In genomic region chr4:6715704-6716017, GRCh38 we compare ENCODE assay signal across 8 cellular contexts. TPM values are rescaled to one million over a fixed set of nuclear protein-coding genes. Genes with fewer than 3 reads are reported as not detected.
DNase-seq lines count a peak whose midpoint lies in the region; ATAC-seq, FAIRE-seq and TF ChIP-seq lines count a peak whose summit lies in the region.

No MANE protein-coding gene starts in this region.

- H3K9me3 Mint-ChIP-seq in memory B cell, result no peaks in the 10 kb centered on the region

- H3K79me2 ChIP-seq in K562 (ENCODE audit: control insufficient read depth, insufficient read depth, low read length), result peaks cover 31% of the 10 kb centered on the region

- H3K4me3 ChIP-seq in heart right ventricle (peak overlapping the region in 9 of 10 donors; percentile 55 to 88 (median 80)), K562 (peak overlapping the region; percentile 58), urinary bladder (ENCODE audit: low read depth, low read length) (peak overlapping the region; percentile 73)

- no peaks in the 10 kb centered on the region for H3K27me3 Mint-ChIP-seq in memory B cell

- H3K9ac ChIP-seq in K562 (ENCODE audit: insufficient read depth in 1 of 2, low read depth in 2 of 2, low read length in 2 of 2), result peak overlapping the region; percentile 80 to 99

- H3K36me3 ChIP-seq in heart right ventricle, result peaks cover 0 to 4% (median 0%) of the 10 kb centered on the region in 9 donors
- H3K36me3 ChIP-seq in K562 (ENCODE audit: control insufficient read depth, insufficient read depth, low read length), result no peaks in the 10 kb centered on the region
- no peaks in the 10 kb centered on the region for H3K36me3 ChIP-seq in urinary bladder (ENCODE audit: insufficient read depth)

- H3K9me3 ChIP-seq in heart right ventricle (no peaks in the 10 kb centered on the region), K562 (replicated peaks; ENCODE audit: control insufficient read depth, insufficient read depth, low read depth, low read length) (no peaks in the 10 kb centered on the region)

- H2AFZ ChIP-seq in K562 (ENCODE audit: low read depth, low read length), result peak overlapping the region; percentile 99

- TF ChIP-seq RAD21 in K562 (CRISPR knock-in tag; conservative IDR thresholded peaks at IDR 0.05 in 1 of 2, IDR thresholded peaks at IDR 0.05 in 1 of 2), result no peak

- H3K27ac ChIP-seq in heart right ventricle (peak overlapping the region; percentile 87 to 98 (median 94)), K562 (ENCODE audit: extremely low read depth, low read depth, low read length) (peak overlapping the region; percentile 94), urinary bladder (ENCODE audit: low read depth) (no peak overlapping the region)

- ATAC-seq in heart right ventricle (peak in 2 of 8 donors; percentile 27 to 53), left cardiac atrium (no peak), K562 (no peak), memory B cell (ENCODE audit: low read depth) (no peak)

- in situ Hi-C loops in K562 (cut with MboI), result no loop called here

- H3K27ac Mint-ChIP-seq in memory B cell, result peak overlapping the region; percentile 94

- H3K27me3 ChIP-seq in heart right ventricle (no peaks in the 10 kb centered on the region), K562 (ENCODE audit: control insufficient read depth in 2 of 2, insufficient read depth in 2 of 2, low read length in 2 of 2) (no peaks in the 10 kb centered on the region)

- H3K36me3 Mint-ChIP-seq in memory B cell, result peaks cover 4% of the 10 kb centered on the region

- CTCF ChIA-PET in K562 (lab: Yijun Ruan, JAX; ENCODE audit: low intra/inter-chr PET ratio), result no interaction called here

- no peak for TF ChIP-seq EP300 in K562 (IDR thresholded peaks at IDR 0.05; ENCODE audit: low read length)

- WGBS in heart right ventricle, 2 donors, result 6 to 7% methylated on average over 9 of the region's 9 CpGs
- WGBS in K562 (ENCODE audit: insufficient coverage, low coverage, missing lambda C conversion rate), result under 1% methylated on average over 9 of the region's 9 CpGs
- WGBS in urinary bladder, result 6% methylated on average over 9 of the region's 9 CpGs

- H4K20me1 ChIP-seq in K562 (replicated peaks; ENCODE audit: control insufficient read depth, insufficient read depth, low read length), result 0 out of 2 replicates have a peak, but pooled peaks cover 4% of the 10 kb centered on the region

- DNase-seq in heart right ventricle, result no peak
- DNase-seq in left cardiac atrium, result no peak
- no peak for DNase-seq in K562 (ENCODE audit: extremely low read depth in 1 of 4, low spot score in 3 of 4)
- no peak for DNase-seq in memory B cell (ENCODE audit: low spot score in 2 of 2)
- DNase-seq in occipital lobe (lab: John Stamatoyannopoulos, UW), result no peak
- DNase-seq in stimulated activated CD4-positive, alpha-beta T cell treated with anti-CD3 and anti-CD28 coated beads, Interleukin-4, amount 100 ng/mL, for 24 hours, result no peak
- DNase-seq in SW480 (ENCODE audit: low spot score), result no peak

- H3K4me1 Mint-ChIP-seq in memory B cell, result peaks cover 18% of the 10 kb centered on the region

- no TSS peak for BruUV-seq in K562 (replicated peaks; lab: Mats Ljungman, UMichigan)

- TF ChIP-seq CTCF in heart right ventricle (IDR thresholded peaks at IDR 0.05) (no peak), K562 (IDR thresholded peaks at IDR 0.05 in 2 of 3, conservative IDR thresholded peaks at IDR 0.05 in 1 of 3; ENCODE audit: insufficient read depth in 2 of 3, low read depth in 1 of 3, low read length in 3 of 3) (no peak)

- H3K4me1 ChIP-seq in heart right ventricle, result peaks cover 0 to 40% (median 30%) of the 10 kb centered on the region in 9 donors
- peaks cover 21 to 23% of the 10 kb centered on the region in 2 experiments; a peak in 4 of 5 replicates for H3K4me1 ChIP-seq in K562 (replicated peaks in 1 of 2; ENCODE audit: control insufficient read depth in 2 of 2, insufficient read depth in 2 of 2, low read length in 2 of 2)
- H3K4me1 ChIP-seq in urinary bladder (ENCODE audit: insufficient read depth), result no peaks in the 10 kb centered on the region

- no peak for FAIRE-seq in K562 (lab: Jason Lieb, UNC)

- POLR2A ChIA-PET in K562 (lab: Yijun Ruan, JAX), result interaction anchor here (0.7 to 1.4 kb wide), 2 partner anchors 15 to 1910 kb away, joined by 3 to 4 read pairs; no protein-coding TSS in a partner anchor

- peak overlapping the region; percentile 97 for H3K4me3 Mint-ChIP-seq in memory B cell

- no peak for TF ChIP-seq POLR2A in K562 (conservative IDR thresholded peaks at IDR 0.05)

- intact Hi-C loops in heart right ventricle (cut with DNase I), result loop anchor here in 7 of 10 donors (2.0 to 10.0 kb wide), 8 partner anchors 65 to 357 kb away; partner anchors contain the start of genes KIAA0232 (in 4 of the 7), TADA2B (in 2 of the 7) and MRFAP1 (in 1 of the 7)
- intact Hi-C loops in left cardiac atrium (cut with DNase I), result no loop called here
- intact Hi-C loops in K562 (cut with micrococcal nuclease), result loop anchor here (2.0 kb wide), 1 partner anchor 41 kb away; a partner anchor contains a TSS

- H3K4me2 ChIP-seq in K562 (ENCODE audit: insufficient read depth, low read length), result peak overlapping the region; percentile 98

- no peaks in the 10 kb centered on the region for H3K9me1 ChIP-seq in K562 (ENCODE audit: control insufficient read depth, insufficient read depth, low read length)

RNA-seq across cellular contexts. Expression of gene BLOC1S4, which starts 0.3 kb away (rescaled TPM):
- 10 to 100 TPM in 1 of 10 donors, 1 to 10 TPM in 9; 4.4 to 10.2 (median 7.0) TPM for total RNA-seq in heart right ventricle
- 1 to 10 TPM; 4.8 to 7.8 TPM for polyA plus RNA-seq in heart right ventricle
- total RNA-seq in left cardiac atrium, result 10 to 100 TPM in 1 of 2 donors, 1 to 10 TPM in 1; 7.4 to 10.6 TPM
- total RNA-seq in K562 (2011; cell fraction: chromatin; rRNA removed; ENCODE audit: low replicate concordance), result 9.9 and 18.6 TPM in 2 replicates
- 25.1 and 30.5 TPM in 2 replicates for total RNA-seq in K562 (2011; cell fraction: nucleolus; rRNA removed)
- total RNA-seq in K562 (2011; cell fraction: nucleoplasm; rRNA removed), result 18.3 and 23.1 TPM in 2 replicates
- 31.6 and 38.3 TPM in 2 replicates for total RNA-seq in K562 (2014; rRNA removed)
- total RNA-seq in K562 (2014; rRNA removed; fragmentation: Illumina TruSeq; extraction: Trizol), result 10.0 and 11.2 TPM in 2 replicates
- 10.5 and 10.8 TPM in 2 replicates for total RNA-seq in K562 (2015; rRNA removed; fragmentation: Illumina TruSeq; extraction: Trizol)
- 29.4 and 31.1 TPM in 2 replicates for total RNA-seq in K562 (2021)
- polyA plus RNA-seq in K562 (2011; rRNA removed), result 21.0 and 25.5 TPM in 2 replicates
- 27.6 and 61.0 TPM in 2 replicates for polyA plus RNA-seq in K562 (2011; cell fraction: cytosol; rRNA removed)
- 14.4 and 23.7 TPM in 2 replicates for polyA plus RNA-seq in K562 (2011; cell fraction: nucleus; rRNA removed)
- 20.7 and 24.2 TPM in 2 replicates for polyA plus RNA-seq in K562 (2012)
- 10.3 and 15.0 TPM in 2 replicates for polyA plus RNA-seq in K562 (2014; fragmentation: Illumina TruSeq; extraction: Trizol)
- polyA plus RNA-seq in K562 (2014; fragmentation: Nextera tagmentation; extraction: Ambion mirVana), result 1 to 10 TPM; 3.1 to 3.9 TPM
- polyA plus RNA-seq in K562 (2014; rRNA removed), result 30.9 and 37.3 TPM in 2 replicates
- 5.4 and 8.9 TPM in 2 replicates for polyA minus RNA-seq in K562 (2011; rRNA and poly(A)+ RNA removed)
- polyA minus RNA-seq in K562 (2011; cell fraction: cytosol; rRNA and poly(A)+ RNA removed), result 9.5 and 11.1 TPM in 2 replicates
- polyA minus RNA-seq in K562 (2011; cell fraction: nucleus; rRNA and poly(A)+ RNA removed), result 10.4 and 14.2 TPM in 2 replicates
- total RNA-seq in urinary bladder, result 5.6 TPM
- 12.4 TPM for polyA plus RNA-seq in urinary bladder
- 9.4 TPM for total RNA-seq in occipital lobe

RNA-seq across cellular contexts. Expression of gene MRFAP1L1, which starts 6.0 kb away (rescaled TPM):
- total RNA-seq in heart right ventricle (10 to 100 TPM; 37.5 to 49.9 (median 42.1) TPM), left cardiac atrium (10 to 100 TPM; 45.9 to 52.9 TPM), K562 (2014; rRNA removed) (74.2 and 78.8 TPM in 2 replicates), K562 (2014; rRNA removed; fragmentation: Illumina TruSeq; extraction: Trizol) (85.7 and 86.2 TPM in 2 replicates), K562 (2015; rRNA removed; fragmentation: Illumina TruSeq; extraction: Trizol) (83.3 and 90.6 TPM in 2 replicates), K562 (2021) (51.3 and 53.6 TPM in 2 replicates), urinary bladder (56.0 TPM), occipital lobe (90.8 TPM)
- polyA plus RNA-seq in heart right ventricle (10 to 100 TPM; 61.5 to 73.7 TPM), K562 (2011; rRNA removed) (59.5 and 83.8 TPM in 2 replicates), K562 (2014; fragmentation: Illumina TruSeq; extraction: Trizol) (74.8 and 87.6 TPM in 2 replicates), K562 (2014; fragmentation: Nextera tagmentation; extraction: Ambion mirVana) (10 to 100 TPM; 37.6 to 48.1 TPM), K562 (2014; rRNA removed) (104 and 111 TPM in 2 replicates), urinary bladder (73.1 TPM)
- 23.4 and 45.9 TPM in 2 replicates for total RNA-seq in K562 (2011; cell fraction: chromatin; rRNA removed; ENCODE audit: low replicate concordance)
- total RNA-seq in K562 (2011; cell fraction: nucleolus; rRNA removed), result 16.5 and 18.4 TPM in 2 replicates
- total RNA-seq in K562 (2011; cell fraction: nucleoplasm; rRNA removed), result 26.7 and 33.1 TPM in 2 replicates
- 19.4 and 37.0 TPM in 2 replicates for polyA plus RNA-seq in K562 (2011; cell fraction: cytosol; rRNA removed)
- 37.8 and 48.5 TPM in 2 replicates for polyA plus RNA-seq in K562 (2011; cell fraction: nucleus; rRNA removed)
- 49.1 and 74.0 TPM in 2 replicates for polyA plus RNA-seq in K562 (2012)
- 46.9 and 49.6 TPM in 2 replicates for polyA minus RNA-seq in K562 (2011; rRNA and poly(A)+ RNA removed)
- polyA minus RNA-seq in K562 (2011; cell fraction: cytosol; rRNA and poly(A)+ RNA removed), result 10.4 and 17.8 TPM in 2 replicates
- 13.7 and 31.7 TPM in 2 replicates for polyA minus RNA-seq in K562 (2011; cell fraction: nucleus; rRNA and poly(A)+ RNA removed)

RNA-seq across cellular contexts. Expression of gene S100P, which starts 22.0 kb away (rescaled TPM):
- 1 to 10 TPM in 5 of 10 donors, under 1 TPM in 1, not detected in 4; 0.41 to 8.2 (median 1.6) TPM for total RNA-seq in heart right ventricle
- polyA plus RNA-seq in heart right ventricle, result under 1 TPM; 0.22 to 0.68 TPM
- total RNA-seq in left cardiac atrium, result 1 to 10 TPM in 1 of 2 donors, under 1 TPM in 1; 0.38 to 1.9 TPM
- 1.7 TPM in 1 of 2 replicates, not detected in the other for total RNA-seq in K562 (2011; cell fraction: chromatin; rRNA removed; ENCODE audit: low replicate concordance)
- 0.33 and 0.53 TPM in 2 replicates for total RNA-seq in K562 (2011; cell fraction: nucleolus; rRNA removed)
- total RNA-seq in K562 (2011; cell fraction: nucleoplasm; rRNA removed), result 0.81 TPM in 1 of 2 replicates, not detected in the other
- 5.8 and 7.5 TPM in 2 replicates for total RNA-seq in K562 (2014; rRNA removed)
- 7.4 and 13.7 TPM in 2 replicates for total RNA-seq in K562 (2014; rRNA removed; fragmentation: Illumina TruSeq; extraction: Trizol)
- total RNA-seq in K562 (2015; rRNA removed; fragmentation: Illumina TruSeq; extraction: Trizol), result 7.2 and 7.5 TPM in 2 replicates
- 13.2 and 16.8 TPM in 2 replicates for total RNA-seq in K562 (2021)
- 2.7 and 4.1 TPM in 2 replicates for polyA plus RNA-seq in K562 (2011; rRNA removed)
- polyA plus RNA-seq in K562 (2011; cell fraction: cytosol; rRNA removed), result 0.55 and 3.2 TPM in 2 replicates
- 0.30 and 1.6 TPM in 2 replicates for polyA plus RNA-seq in K562 (2011; cell fraction: nucleus; rRNA removed)
- 11.5 and 304 TPM in 2 replicates for polyA plus RNA-seq in K562 (2012)
- polyA plus RNA-seq in K562 (2014; fragmentation: Illumina TruSeq; extraction: Trizol), result 6.9 and 7.4 TPM in 2 replicates
- polyA plus RNA-seq in K562 (2014; fragmentation: Nextera tagmentation; extraction: Ambion mirVana), result 10 to 100 TPM; 21.0 to 23.8 TPM
- polyA plus RNA-seq in K562 (2014; rRNA removed), result 5.5 and 5.7 TPM in 2 replicates
- 0.15 and 0.25 TPM in 2 replicates for polyA minus RNA-seq in K562 (2011; rRNA and poly(A)+ RNA removed)
- 4.8 and 23.3 TPM in 2 replicates for polyA minus RNA-seq in K562 (2011; cell fraction: cytosol; rRNA and poly(A)+ RNA removed)
- 4.7 and 6.1 TPM in 2 replicates for polyA minus RNA-seq in K562 (2011; cell fraction: nucleus; rRNA and poly(A)+ RNA removed)
- 88.9 TPM for total RNA-seq in urinary bladder
- 203 TPM for polyA plus RNA-seq in urinary bladder
- total RNA-seq in occipital lobe, result 1.6 TPM

Comparison
In these comparisons a context has a peak if more than half of its experiments do, and no peak if none do; other contexts are left out.
1. intact Hi-C loops: an anchor here in heart right ventricle (2.0 to 10.0 kb wide) and K562 (2.0 kb wide); none called in left cardiac atrium.